In genomic region chr13:29846475-29847256, GRCh38 we compare ENCODE assay signal across 8 cellular contexts. TPM values are rescaled to one million over a fixed set of nuclear protein-coding genes. Genes with fewer than 3 reads are reported as not detected.
A peak's percentile ranks its signal among the peaks of the same experiment; 100 is the strongest.
DNase-seq lines count a peak whose midpoint lies in the region; ATAC-seq, FAIRE-seq and TF ChIP-seq lines count a peak whose summit lies in the region.

No MANE protein-coding gene starts in this region.

- DNase-seq in SK-N-SH (no peak), adipocyte (ENCODE audit: low read depth) (no peak), kidney epithelial cell (ENCODE audit: low read depth) (no peak), substantia nigra (lab: John Stamatoyannopoulos, UW) (no peak), HTR-8/SVneo (ENCODE audit: insufficient read length, low spot score) (no peak)
- DNase-seq in activated CD4-positive, alpha-beta T cell treated with anti-CD3 and anti-CD28 coated beads for 48 hours, result no peak

- 71% methylated on average over 6 of the region's 6 CpGs for WGBS in SK-N-SH (ENCODE audit: low lambda C conversion rate)

- H3K4me1 ChIP-seq in SK-N-SH (ENCODE audit: control insufficient read depth in 1 of 2, insufficient read depth in 2 of 2, low read depth in 1 of 2, low read length in 1 of 2) (peaks cover 11 to 28% of the 10 kb centered on the region in 2 experiments; a peak in 3 of 4 replicates), adipocyte (ENCODE audit: control insufficient read depth, insufficient read depth, low read length) (peaks cover 36% of the 10 kb centered on the region)

- H3K27me3 ChIP-seq in SK-N-SH (ENCODE audit: insufficient read depth) (no peaks in the 10 kb centered on the region), adipocyte (replicated peaks; ENCODE audit: control insufficient read depth, insufficient read depth, low read length) (no peaks in the 10 kb centered on the region), kidney epithelial cell (ENCODE audit: control insufficient read depth, insufficient read depth, low read length) (no peaks in the 10 kb centered on the region)

- H3K9me3 ChIP-seq in SK-N-SH, result no peaks in the 10 kb centered on the region
- H3K9me3 ChIP-seq in adipocyte (ENCODE audit: control insufficient read depth, low read length), result no peaks in the 10 kb centered on the region

- no peak for ATAC-seq in SK-N-SH treated with all-trans-retinoic acid at 6 μM for 48 hours
- ATAC-seq in HG02981 (IDR thresholded peaks at IDR 0.05; ENCODE audit: unreplicated experiment), result no peak

- peaks cover 15% of the 10 kb centered on the region for H3F3A ChIP-seq in SK-N-SH (replicated peaks; ENCODE audit: insufficient read depth)

- CTCF ChIA-PET in SK-N-SH (lab: Yijun Ruan, JAX), result interaction anchor here (1.0 to 14.5 kb wide), 12 partner anchors 12 to 413 kb away, joined by 3 to 193 read pairs (median 4); no protein-coding TSS in a partner anchor

- H3K9ac ChIP-seq in SK-N-SH (peak overlapping the region; percentile 55; the same call in 1 of the 2 replicates), adipocyte (ENCODE audit: low read length) (peak overlapping the region; percentile 80)

- no peak for FAIRE-seq in HTR-8/SVneo (lab: Jason Lieb, UNC)

- peaks cover 76% of the 10 kb centered on the region for H3K79me2 ChIP-seq in SK-N-SH (ENCODE audit: insufficient read depth)

- H4K20me1 ChIP-seq in SK-N-SH (ENCODE audit: insufficient read depth), result peaks cover 6% of the 10 kb centered on the region; the same call in 1 of the 2 replicates

- POLR2A ChIA-PET in SK-N-SH (lab: Yijun Ruan, JAX), result interaction anchor here (0.6 kb wide), 1 partner anchor 11 kb away, joined by 3 read pairs; no protein-coding TSS in a partner anchor

- peak overlapping the region; percentile 75 for H3K4me2 ChIP-seq in SK-N-SH

- no peaks in the 10 kb centered on the region for H3K9me2 ChIP-seq in SK-N-SH

- no peak for TF ChIP-seq RAD21 in SK-N-SH (IDR thresholded peaks at IDR 0.05; ENCODE audit: low read length)

- TF ChIP-seq CTCF in SK-N-SH (IDR thresholded peaks at IDR 0.05), result no peak
- TF ChIP-seq CTCF in kidney epithelial cell (IDR thresholded peaks at IDR 0.05; ENCODE audit: insufficient read depth, low read length, poor library complexity, severe bottlenecking), result no peak

- TF ChIP-seq EP300 in SK-N-SH (IDR thresholded peaks at IDR 0.05; ENCODE audit: borderline replicate concordance in 1 of 2, low read depth in 1 of 2, low read length in 1 of 2), result no peak

- peak overlapping the region; percentile 78 for H2AFZ ChIP-seq in SK-N-SH (ENCODE audit: low read depth)

- no peaks in the 10 kb centered on the region for H3K36me3 ChIP-seq in SK-N-SH (replicated peaks in 1 of 2; ENCODE audit: control insufficient read depth in 1 of 2, insufficient read depth in 2 of 2, low read length in 1 of 2)
- H3K36me3 ChIP-seq in adipocyte (ENCODE audit: control insufficient read depth, insufficient read depth, low read length, severe bottlenecking), result no peaks in the 10 kb centered on the region
- H3K36me3 ChIP-seq in kidney epithelial cell (ENCODE audit: control insufficient read depth, insufficient read depth, low read length), result no peaks in the 10 kb centered on the region

- H3K4me3 ChIP-seq in SK-N-SH (ENCODE audit: low read depth in 2 of 2, low read length in 1 of 2), result peak overlapping the region; percentile 57 to 97
- H3K4me3 ChIP-seq in adipocyte (ENCODE audit: low read length), result peak overlapping the region; percentile 84
- peak overlapping the region; percentile 48 for H3K4me3 ChIP-seq in kidney epithelial cell (ENCODE audit: low read depth, low read length)

- H3K27ac ChIP-seq in SK-N-SH (ENCODE audit: low read depth in 2 of 2, low read length in 1 of 2), result peak overlapping the region; percentile 72 to 88
- peak overlapping the region; percentile 66 for H3K27ac ChIP-seq in substantia nigra (ENCODE audit: low read depth, low read length, poor library complexity, severe bottlenecking)

TF ChIP-seq in SK-N-SH, 30 proteins besides CTCF, POLR2A, EP300 and RAD21 (continues in another document):
- TF ChIP-seq GABPA (IDR thresholded peaks at IDR 0.05; ENCODE audit: low read depth), result no peak
- no peak for TF ChIP-seq GATA2 (CRISPR knock-in tag; IDR thresholded peaks at IDR 0.05)
- TF ChIP-seq NRF1 (IDR thresholded peaks at IDR 0.05; ENCODE audit: low read depth, low read length), result no peak
- no peak for TF ChIP-seq USF1 (IDR thresholded peaks at IDR 0.05; ENCODE audit: borderline replicate concordance, low read depth)
- no peak for TF ChIP-seq IRF3 (IDR thresholded peaks at IDR 0.05; ENCODE audit: low read depth, low read length)
- TF ChIP-seq TCF12 (IDR thresholded peaks at IDR 0.05), result no peak
- TF ChIP-seq RXRA (IDR thresholded peaks at IDR 0.05; ENCODE audit: borderline replicate concordance, low read depth), result no peak
- no peak for TF ChIP-seq FOXM1 (IDR thresholded peaks at IDR 0.05; ENCODE audit: low read depth)
- no peak for TF ChIP-seq JUND (IDR thresholded peaks at IDR 0.05)
- no peak for TF ChIP-seq CHD2 (IDR thresholded peaks at IDR 0.05; ENCODE audit: low read length, partially characterized antibody)
- TF ChIP-seq MAX (IDR thresholded peaks at IDR 0.05; ENCODE audit: low read depth), result no peak

TF ChIP-seq in SK-N-SH treated with all-trans-retinoic acid at 6 μM for 48 hours, 23 proteins besides CTCF, POLR2A, EP300 and RAD21:
- TF ChIP-seq CREB5 (CRISPR knock-in tag; IDR thresholded peaks at IDR 0.05; ENCODE audit: low read depth), result no peak
- TF ChIP-seq PPARA (CRISPR knock-in tag; IDR thresholded peaks at IDR 0.05; ENCODE audit: borderline replicate concordance), result no peak
- TF ChIP-seq OSR1 (CRISPR knock-in tag; IDR thresholded peaks at IDR 0.05), result no peak
- no peak for TF ChIP-seq PATZ1 (CRISPR knock-in tag; IDR thresholded peaks at IDR 0.05; ENCODE audit: borderline replicate concordance)
- no peak for TF ChIP-seq ISL1 (CRISPR knock-in tag; IDR thresholded peaks at IDR 0.05)

RNA-seq across cellular contexts. Expression of gene UBL3, which starts 3.8 kb away (rescaled TPM):
- 5.8 and 7.4 TPM in 2 replicates for polyA plus RNA-seq in SK-N-SH (2012; rRNA removed)
- 8.9 and 10.1 TPM in 2 replicates for polyA plus RNA-seq in SK-N-SH (2012; cell fraction: cytosol; rRNA removed)
- polyA plus RNA-seq in SK-N-SH (2012; cell fraction: nucleus; rRNA removed), result 2.9 and 4.5 TPM in 2 replicates
- total RNA-seq in kidney epithelial cell, result 20.9 and 23.0 TPM in 2 replicates
